ENCODE assay signal across 11 cellular contexts in genomic region chr15:83955806-83956265, GRCh38.
A peak's percentile ranks its signal among the peaks of the same experiment; 100 is the strongest.
DNase-seq lines count a peak whose midpoint lies in the region; ATAC-seq and TF ChIP-seq lines count a peak whose summit lies in the region.
"Had no signal": no experiment of that assay in that cellular context is flagged by ENCODE, and none has a peak within 500 bp of the region (broad histone marks: within the 10 kb centered on the region; RNA-seq: fewer than 3 reads in every experiment).

No MANE protein-coding gene starts in this region.

- TF ChIP-seq CTCF in H9 (conservative IDR thresholded peaks at IDR 0.05) (no peak), colonic mucosa (IDR thresholded peaks at IDR 0.05) (no peak)

- no peak overlapping the region for H4K5ac ChIP-seq in H9 (ENCODE audit: insufficient read length, low read depth, low read length)

- no peak overlapping the region for H3K27ac ChIP-seq in H9 (ENCODE audit: insufficient read length, low read depth, low read length)
- no peak overlapping the region for H3K27ac ChIP-seq in colonic mucosa
- H3K27ac ChIP-seq in effector memory CD4-positive, alpha-beta T cell (ENCODE audit: insufficient read depth, low read length, poor library complexity, severe bottlenecking) = no peak overlapping the region

- H3K4me1 Mint-ChIP-seq in H9 = peaks cover 5 to 8% of the 10 kb centered on the region in 2 experiments; a peak in 3 of 4 replicates

- H3K4me3 ChIP-seq in colonic mucosa = no peak overlapping the region
- no peak overlapping the region for H3K4me3 ChIP-seq in effector memory CD4-positive, alpha-beta T cell (ENCODE audit: insufficient read depth, low read depth, low read length, poor library complexity, severe bottlenecking)

- ATAC-seq in GM19023 (IDR thresholded peaks at IDR 0.05; ENCODE audit: unreplicated experiment) = peak; percentile 97
- peak; percentile 99 for ATAC-seq in HG03378 (IDR thresholded peaks at IDR 0.05; ENCODE audit: unreplicated experiment)
- ATAC-seq in left lobe of liver = peak; percentile 28

- no peak overlapping the region for H2BK5ac ChIP-seq in H9 (ENCODE audit: insufficient read length, low read length)

- H2BK12ac ChIP-seq in H9 (ENCODE audit: insufficient read length, low read depth, low read length) = no peak overlapping the region

- H3K36me3 ChIP-seq in colonic mucosa = no peaks in the 10 kb centered on the region
- H3K36me3 ChIP-seq in effector memory CD4-positive, alpha-beta T cell (ENCODE audit: control insufficient read depth, insufficient read depth, low read length) = no peaks in the 10 kb centered on the region

- H3K4me2 ChIP-seq in H9 (ENCODE audit: insufficient read depth, insufficient read length, low read length) = no peak overlapping the region

- intact Hi-C loops in colonic mucosa (cut with DNase I) = no loop called here

- H2AFZ ChIP-seq in H9 (ENCODE audit: low read length) = no peak overlapping the region

- H3K9me3 ChIP-seq in H9 (ENCODE audit: control insufficient read depth, low read depth, low read length) (no peaks in the 10 kb centered on the region), colonic mucosa (no peaks in the 10 kb centered on the region)
- no peaks in the 10 kb centered on the region for H3K9me3 ChIP-seq in effector memory CD4-positive, alpha-beta T cell (ENCODE audit: control insufficient read depth, low read length)

- H3K27me3 Mint-ChIP-seq in H9 (ENCODE audit: low read depth) = no peaks in the 10 kb centered on the region

- H3T11ph ChIP-seq in H9 (ENCODE audit: low read length) = no peak overlapping the region

- H3K79me2 ChIP-seq in H9 (ENCODE audit: insufficient read depth, low read length) = no peaks in the 10 kb centered on the region

- H2BK20ac ChIP-seq in H9 (ENCODE audit: low read depth, low read length, poor library complexity, severe bottlenecking) = no peak overlapping the region

- no peaks in the 10 kb centered on the region for H3K79me1 ChIP-seq in H9 (ENCODE audit: insufficient read depth, low read depth, low read length, poor library complexity, severe bottlenecking)

- no peak overlapping the region for H3K4ac ChIP-seq in H9 (ENCODE audit: low read depth, low read length)

- peak overlapping the region; percentile 12; the same call in 1 of the 2 replicates for H3K14ac ChIP-seq in H9 (ENCODE audit: insufficient read depth, low read length)

- no peak overlapping the region for H2BK15ac ChIP-seq in H9 (ENCODE audit: low read depth, low read length)

- no peak overlapping the region for H3K9ac ChIP-seq in H9 (ENCODE audit: extremely low read depth, insufficient read length, low read length)
- H3K9ac ChIP-seq in colonic mucosa (ENCODE audit: low read depth in 2 of 2, low read length in 2 of 2) = no peak overlapping the region

- H3K36me3 Mint-ChIP-seq in H9 (ENCODE audit: insufficient read depth in 1 of 3, low read depth in 3 of 3) = no peaks in the 10 kb centered on the region

- H3K23me2 ChIP-seq in H9 (ENCODE audit: insufficient read length, low read depth, low read length, poor library complexity, severe bottlenecking) = no peaks in the 10 kb centered on the region

- H4K8ac ChIP-seq in H9 (replicated peaks; ENCODE audit: insufficient read length, low read depth, low read length) = no peak overlapping the region

- H3K9me3 Mint-ChIP-seq in H9 = peaks cover 0 to 2% of the 10 kb centered on the region in 2 experiments; a peak in 2 of 5 replicates

- no CpG with 5 or more reads among the region's 1 CpG for WGBS in H9 (ENCODE audit: extremely low coverage, insufficient read length, low lambda C conversion rate)

- no peak overlapping the region for H2AK5ac ChIP-seq in H9 (ENCODE audit: insufficient read length, low read length)

- H4K91ac ChIP-seq in H9 (ENCODE audit: insufficient read length, low read depth, low read length) = no peak overlapping the region

- no peaks in the 10 kb centered on the region for H4K20me1 ChIP-seq in H9 (ENCODE audit: control insufficient read depth, insufficient read depth, insufficient read length)

- H3K18ac ChIP-seq in H9 (ENCODE audit: insufficient read length, low read depth, low read length) = no peak overlapping the region

- H3K4me1 ChIP-seq in H9 (ENCODE audit: insufficient read depth, low read length) (no peaks in the 10 kb centered on the region), colonic mucosa (no peaks in the 10 kb centered on the region)
- no peaks in the 10 kb centered on the region for H3K4me1 ChIP-seq in effector memory CD4-positive, alpha-beta T cell (ENCODE audit: control insufficient read depth, insufficient read depth, low read length, poor library complexity, severe bottlenecking)

- H3K56ac ChIP-seq in H9 (ENCODE audit: insufficient read length, low read depth, low read length) = no peak overlapping the region

- no peak overlapping the region for H3K4me3 Mint-ChIP-seq in H9

- DNase-seq in H9 = no peak
- no peak for DNase-seq in left lobe of liver (ENCODE audit: low spot score)
- DNase-seq in NCI-H774 (lab: John Stamatoyannopoulos, UW) = no peak
- no peak for DNase-seq in colonic mucosa
- DNase-seq in effector memory CD4-positive, alpha-beta T cell = no peak
- DNase-seq in activated CD8-positive, alpha-beta memory T cell treated with anti-CD3 and anti-CD28 coated beads, Interleukin-2, amount 50 U/mL, for 4 hours = no peak
- DNase-seq: HCEC 1CT, NCI-H146, posterior cingulate gyrus had no signal

- H3K23ac ChIP-seq in H9 (ENCODE audit: insufficient read length, low read depth, low read length) = no peak overlapping the region

- no peak overlapping the region for H3K27ac Mint-ChIP-seq in H9

- no peak overlapping the region for H2BK120ac ChIP-seq in H9 (ENCODE audit: low read depth, low read length, poor library complexity, severe bottlenecking)

- no peaks in the 10 kb centered on the region for H3K27me3 ChIP-seq in H9 (ENCODE audit: insufficient read depth, low read length)
- no peaks in the 10 kb centered on the region for H3K27me3 ChIP-seq in colonic mucosa
- H3K27me3 ChIP-seq in effector memory CD4-positive, alpha-beta T cell (replicated peaks; ENCODE audit: control insufficient read depth, insufficient read depth, low read length, poor library complexity, severe bottlenecking) = no peaks in the 10 kb centered on the region

Comparison
In these comparisons a context has a peak if more than half of its experiments do, and no peak if none do; other contexts are left out.
1. ATAC-seq: peak in every context shown above with its lines; median percentile 99 in HG03378; 97 in GM19023; 28 in left lobe of liver.